1 cellular context compared by ENCODE assay signal in genomic region chr5:5421961-5422818, GRCh38.
A peak's percentile ranks its signal among the peaks of the same experiment; 100 is the strongest.
TF ChIP-seq lines count a peak whose summit lies in the region.

ICE1 (plus strand) TSS chr5:5422677; CDS start chr5:5422916, 239 bp downstream.

TF ChIP-seq in WTC11, 78 proteins besides CTCF, POLR2A, EP300 and RAD21 (continued from another document and continues in another):
- TF ChIP-seq AFF4 (CRISPR knock-in tag; IDR thresholded peaks at IDR 0.05; ENCODE audit: borderline replicate concordance), result no peak
- no peak for TF ChIP-seq NR1H2 (CRISPR knock-in tag; IDR thresholded peaks at IDR 0.05)
- TF ChIP-seq GRHL2 (CRISPR knock-in tag; IDR thresholded peaks at IDR 0.05; ENCODE audit: insufficient replicate concordance, severe bottlenecking), result no peak
- no peak for TF ChIP-seq MXD4 (CRISPR knock-in tag; IDR thresholded peaks at IDR 0.05; ENCODE audit: borderline replicate concordance)
- no peak for TF ChIP-seq ELF4 (CRISPR knock-in tag; IDR thresholded peaks at IDR 0.05; ENCODE audit: low read depth)
- peak; percentile 97 for TF ChIP-seq CREM (CRISPR knock-in tag; IDR thresholded peaks at IDR 0.05)
- no peak for TF ChIP-seq ZNF232 (CRISPR knock-in tag; IDR thresholded peaks at IDR 0.05)
- TF ChIP-seq HMGA2 (CRISPR knock-in tag; IDR thresholded peaks at IDR 0.05), result no peak
- no peak for TF ChIP-seq NFYB (CRISPR knock-in tag; conservative IDR thresholded peaks at IDR 0.05; ENCODE audit: low read depth)
- TF ChIP-seq SMAD3 (CRISPR knock-in tag; IDR thresholded peaks at IDR 0.05; ENCODE audit: borderline replicate concordance), result no peak
- no peak for TF ChIP-seq ZNF532 (CRISPR knock-in tag; IDR thresholded peaks at IDR 0.05; ENCODE audit: borderline replicate concordance)
- no peak for TF ChIP-seq PRRX2 (CRISPR knock-in tag; IDR thresholded peaks at IDR 0.05)
- no peak for TF ChIP-seq IRF1 (CRISPR knock-in tag; IDR thresholded peaks at IDR 0.05)
- TF ChIP-seq CDX4 (CRISPR knock-in tag; IDR thresholded peaks at IDR 0.05; ENCODE audit: borderline replicate concordance), result no peak
- no peak for TF ChIP-seq FOXJ3 (CRISPR knock-in tag; IDR thresholded peaks at IDR 0.05; ENCODE audit: borderline replicate concordance)
- TF ChIP-seq ZNF219 (CRISPR knock-in tag; IDR thresholded peaks at IDR 0.05; ENCODE audit: borderline replicate concordance), result no peak
- no peak for TF ChIP-seq KAT7 (CRISPR knock-in tag; IDR thresholded peaks at IDR 0.05; ENCODE audit: borderline replicate concordance)
- no peak for TF ChIP-seq ATF6 (CRISPR knock-in tag; IDR thresholded peaks at IDR 0.05)
- TF ChIP-seq ZNF512 (CRISPR knock-in tag; IDR thresholded peaks at IDR 0.05; ENCODE audit: borderline replicate concordance), result no peak
- TF ChIP-seq NR2C2 (CRISPR knock-in tag; IDR thresholded peaks at IDR 0.05), result no peak
- TF ChIP-seq TEAD4 (CRISPR knock-in tag; IDR thresholded peaks at IDR 0.05), result no peak
- 0 out of 2 replicates have a peak, but pooled peaks have one; percentile 41 for TF ChIP-seq FOXP4 (CRISPR knock-in tag; IDR thresholded peaks at IDR 0.05)
- peak; percentile 61; the same call in 1 of the 2 replicates for TF ChIP-seq CREB1 (CRISPR knock-in tag; IDR thresholded peaks at IDR 0.05)
- TF ChIP-seq JUN (CRISPR knock-in tag; IDR thresholded peaks at IDR 0.05), result no peak
- TF ChIP-seq E2F5 (CRISPR knock-in tag; IDR thresholded peaks at IDR 0.05), result 0 out of 2 replicates have a peak, but pooled peaks have one; percentile 15
- no peak for TF ChIP-seq RORB (CRISPR knock-in tag; IDR thresholded peaks at IDR 0.05)
- no peak for TF ChIP-seq ZNF317 (CRISPR knock-in tag; IDR thresholded peaks at IDR 0.05; ENCODE audit: borderline replicate concordance, low read depth)
- no peak for TF ChIP-seq ARID4B (CRISPR knock-in tag; IDR thresholded peaks at IDR 0.05; ENCODE audit: borderline replicate concordance)
- peak; percentile 98 for TF ChIP-seq SP1 (CRISPR knock-in tag; conservative IDR thresholded peaks at IDR 0.05)
- no peak for TF ChIP-seq NR3C1 (CRISPR knock-in tag; conservative IDR thresholded peaks at IDR 0.05; ENCODE audit: low read depth)
- no peak for TF ChIP-seq ZNF281 (CRISPR knock-in tag; IDR thresholded peaks at IDR 0.05)
